ENCODE assay signal across 8 cellular contexts in genomic region chr4:52657630-52658501, GRCh38. TPM values are rescaled to one million over a fixed set of nuclear protein-coding genes. Genes with fewer than 3 reads are reported as not detected.
DNase-seq lines count a peak whose midpoint lies in the region; ATAC-seq, FAIRE-seq and TF ChIP-seq lines count a peak whose summit lies in the region.

No MANE protein-coding gene starts in this region.

- no peaks in the 10 kb centered on the region for H3K9me2 ChIP-seq in MM.1S (replicated peaks; ENCODE audit: insufficient read depth, low read length)

- H3K27me3 ChIP-seq in MM.1S (replicated peaks; ENCODE audit: insufficient read depth, low read length) (no peaks in the 10 kb centered on the region), bronchial epithelial cell (ENCODE audit: control insufficient read depth, insufficient read depth, low read length) (no peaks in the 10 kb centered on the region)

- H4K20me1 ChIP-seq in MM.1S (ENCODE audit: insufficient read depth, low read length), result no peaks in the 10 kb centered on the region

- H3K79me2 ChIP-seq in MM.1S (ENCODE audit: low read length), result no peaks in the 10 kb centered on the region

- peak overlapping the region; percentile 71; the same call in 1 of the 2 replicates for H3K4me2 ChIP-seq in MM.1S (ENCODE audit: low read depth, low read length)

- H3K27ac ChIP-seq in MM.1S (ENCODE audit: low read length) (no peak overlapping the region), temporal lobe (ENCODE audit: low read depth, low read length) (peak overlapping the region; percentile 36)

- DNase-seq in D341Med (ENCODE audit: low spot score), result peak; percentile 37
- no peak for DNase-seq in MM.1S
- DNase-seq in bronchial epithelial cell (ENCODE audit: low read depth), result peak; percentile 41
- DNase-seq in left kidney (ENCODE audit: low read depth, low spot score), result peak; percentile 94

- H3K9ac ChIP-seq in MM.1S (ENCODE audit: low read length), result peak overlapping the region; percentile 76; the same call in 1 of the 2 replicates

- no peaks in the 10 kb centered on the region for H3K9me3 ChIP-seq in MM.1S (replicated peaks; ENCODE audit: insufficient read depth, low read length)

- no peaks in the 10 kb centered on the region for H3F3A ChIP-seq in MM.1S (ENCODE audit: insufficient read depth, low read length)

- H3K4me1 ChIP-seq in MM.1S (ENCODE audit: low read length), result no peaks in the 10 kb centered on the region

- H3K4me3 ChIP-seq in MM.1S (ENCODE audit: low read length) (peak overlapping the region; percentile 84; the same call in 1 of the 2 replicates), bronchial epithelial cell (ENCODE audit: low read depth, low read length) (peak overlapping the region; percentile 76)

- TF ChIP-seq CTCF in MM.1S (IDR thresholded peaks at IDR 0.05; ENCODE audit: low read length) (no peak), bronchial epithelial cell (IDR thresholded peaks at IDR 0.05; ENCODE audit: insufficient read depth, low read length, severe bottlenecking) (no peak)

- no peak overlapping the region for H2AFZ ChIP-seq in MM.1S (ENCODE audit: low read length)

- FAIRE-seq in bronchial epithelial cell (lab: Jason Lieb, UNC), result no peak

- no peaks in the 10 kb centered on the region for H3K36me3 ChIP-seq in MM.1S (replicated peaks; ENCODE audit: insufficient read depth, low read length)
- no peaks in the 10 kb centered on the region for H3K36me3 ChIP-seq in bronchial epithelial cell (ENCODE audit: control insufficient read depth, insufficient read depth, low read length)

- ATAC-seq in HG03108 (IDR thresholded peaks at IDR 0.05; ENCODE audit: unreplicated experiment) (no peak), HG03571 (IDR thresholded peaks at IDR 0.05; ENCODE audit: unreplicated experiment) (no peak), GM18867 (IDR thresholded peaks at IDR 0.05; ENCODE audit: unreplicated experiment) (no peak)

RNA-seq across cellular contexts. Expression of gene USP46, which starts 1.2 kb away (rescaled TPM):
- 14.7 and 17.2 TPM in 2 replicates for total RNA-seq in bronchial epithelial cell
- 60.0 TPM for total RNA-seq in temporal lobe
